In genomic region chr12:6430124-6430989, GRCh38 we compare ENCODE assay signal across 2 cellular contexts.
TF ChIP-seq lines count a peak whose summit lies in the region.

No MANE protein-coding gene starts in this region.

TF ChIP-seq in SK-N-SH treated with all-trans-retinoic acid at 6 μM for 48 hours, 23 proteins besides CTCF, POLR2A, EP300 and RAD21:
- TF ChIP-seq CREB5 (CRISPR knock-in tag; IDR thresholded peaks at IDR 0.05; ENCODE audit: low read depth): no peak

TF ChIP-seq in HepG2, 621 proteins besides CTCF, POLR2A, EP300 and RAD21 (continues in another document):
- TF ChIP-seq ZNF770 (CRISPR knock-in tag; IDR thresholded peaks at IDR 0.05): no peak
- no peak for TF ChIP-seq DBP (CRISPR knock-in tag; IDR thresholded peaks at IDR 0.05; ENCODE audit: not compliant biosample characterization)
- TF ChIP-seq FOXO4 (CRISPR knock-in tag; conservative IDR thresholded peaks at IDR 0.05): no peak
- TF ChIP-seq ZNF746 (CRISPR knock-in tag; IDR thresholded peaks at IDR 0.05): no peak
- no peak for TF ChIP-seq ETV5 (CRISPR knock-in tag; IDR thresholded peaks at IDR 0.05; ENCODE audit: borderline replicate concordance)
- no peak for TF ChIP-seq MLLT10 (CRISPR knock-in tag; IDR thresholded peaks at IDR 0.05)
- TF ChIP-seq DNMT3B (CRISPR knock-in tag; conservative IDR thresholded peaks at IDR 0.05): no peak
- 0 out of 2 replicates have a peak, but pooled peaks have one; percentile 41 for TF ChIP-seq SP4 (CRISPR knock-in tag; IDR thresholded peaks at IDR 0.05)
- TF ChIP-seq FOXM1 (CRISPR knock-in tag; IDR thresholded peaks at IDR 0.05): no peak
- no peak for TF ChIP-seq ARHGAP35 (CRISPR knock-in tag; IDR thresholded peaks at IDR 0.05; ENCODE audit: borderline replicate concordance)
- TF ChIP-seq ZBTB21 (CRISPR knock-in tag; IDR thresholded peaks at IDR 0.05): no peak
- no peak for TF ChIP-seq ZNF891 (CRISPR knock-in tag; IDR thresholded peaks at IDR 0.05)
- 0 out of 2 replicates have a peak, but pooled peaks have one; percentile 34 for TF ChIP-seq TARDBP (CRISPR knock-in tag; IDR thresholded peaks at IDR 0.05)
- no peak for TF ChIP-seq ZNF841 (CRISPR knock-in tag; IDR thresholded peaks at IDR 0.05; ENCODE audit: borderline replicate concordance)
- no peak for TF ChIP-seq CENPBD1 (CRISPR knock-in tag; IDR thresholded peaks at IDR 0.05; ENCODE audit: borderline replicate concordance, low read depth)
- no peak for TF ChIP-seq ZNF501 (CRISPR knock-in tag; IDR thresholded peaks at IDR 0.05)
- no peak for TF ChIP-seq ARNTL (CRISPR knock-in tag; IDR thresholded peaks at IDR 0.05)
- peak; percentile 40; the same call in 1 of the 3 replicates for TF ChIP-seq MXI1 (IDR thresholded peaks at IDR 0.05; ENCODE audit: borderline replicate concordance, low read depth, low read length)
- no peak for TF ChIP-seq ZNF24 (IDR thresholded peaks at IDR 0.05)
- no peak for TF ChIP-seq ETS1 (CRISPR knock-in tag; IDR thresholded peaks at IDR 0.05)
- no peak for TF ChIP-seq SNAPC4 (CRISPR knock-in tag; IDR thresholded peaks at IDR 0.05)
- TF ChIP-seq NPAS2 (CRISPR knock-in tag; IDR thresholded peaks at IDR 0.05; ENCODE audit: borderline replicate concordance): no peak
- no peak for TF ChIP-seq GRHL1 (CRISPR knock-in tag; conservative IDR thresholded peaks at IDR 0.05)
- TF ChIP-seq ZNF282 (IDR thresholded peaks at IDR 0.05; ENCODE audit: partially characterized antibody): no peak
- no peak for TF ChIP-seq TRIM22 (IDR thresholded peaks at IDR 0.05)
- no peak for TF ChIP-seq CAMTA2 (CRISPR knock-in tag; IDR thresholded peaks at IDR 0.05; ENCODE audit: borderline replicate concordance)
- no peak for TF ChIP-seq HNRNPK (IDR thresholded peaks at IDR 0.05; ENCODE audit: low read depth, low read length, poor library complexity, severe bottlenecking)
- TF ChIP-seq TIGD3 (CRISPR knock-in tag; IDR thresholded peaks at IDR 0.05; ENCODE audit: borderline replicate concordance): no peak
- TF ChIP-seq ATF7 (IDR thresholded peaks at IDR 0.05): no peak
- no peak for TF ChIP-seq ATF7 (CRISPR knock-in tag; IDR thresholded peaks at IDR 0.05)
- TF ChIP-seq ZNF737 (CRISPR knock-in tag; IDR thresholded peaks at IDR 0.05; ENCODE audit: borderline replicate concordance): no peak
- no peak for TF ChIP-seq DR1 (CRISPR knock-in tag; IDR thresholded peaks at IDR 0.05)
- TF ChIP-seq ZNF484 (CRISPR knock-in tag; IDR thresholded peaks at IDR 0.05; ENCODE audit: borderline replicate concordance, low read depth): no peak
- TF ChIP-seq ZNF678 (CRISPR knock-in tag; IDR thresholded peaks at IDR 0.05): no peak
- TF ChIP-seq TEAD3 (CRISPR knock-in tag; optimal IDR thresholded peaks at IDR 0.05; ENCODE audit: borderline replicate concordance): no peak
- TF ChIP-seq HHEX (CRISPR knock-in tag; IDR thresholded peaks at IDR 0.05): no peak
- peak; percentile 14; the same call in 1 of the 2 replicates for TF ChIP-seq IRF2 (CRISPR knock-in tag; IDR thresholded peaks at IDR 0.05)
- no peak for TF ChIP-seq PLSCR1 (CRISPR knock-in tag; IDR thresholded peaks at IDR 0.05; ENCODE audit: borderline replicate concordance)
- no peak for TF ChIP-seq NAIF1 (CRISPR knock-in tag; IDR thresholded peaks at IDR 0.05; ENCODE audit: borderline replicate concordance)
- TF ChIP-seq CCAR2 (optimal IDR thresholded peaks at IDR 0.05; ENCODE audit: low read depth, low read length): no peak
- TF ChIP-seq TCF12 (IDR thresholded peaks at IDR 0.05): no peak
- no peak for TF ChIP-seq TCF12 (CRISPR knock-in tag; IDR thresholded peaks at IDR 0.05)
- no peak for TF ChIP-seq ARID3A (IDR thresholded peaks at IDR 0.05; ENCODE audit: low read depth, low read length)
- TF ChIP-seq BCL6 (CRISPR knock-in tag; IDR thresholded peaks at IDR 0.05): no peak
- no peak for TF ChIP-seq ZNF350 (CRISPR knock-in tag; IDR thresholded peaks at IDR 0.05; ENCODE audit: borderline replicate concordance, low read depth)
- no peak for TF ChIP-seq CREB1 (IDR thresholded peaks at IDR 0.05)
- no peak for TF ChIP-seq CREB1 (CRISPR knock-in tag; IDR thresholded peaks at IDR 0.05)
- no peak for TF ChIP-seq MIXL1 (CRISPR knock-in tag; IDR thresholded peaks at IDR 0.05)
